ENCODE assay signal across 8 cellular contexts in the genomic region with DNA sequence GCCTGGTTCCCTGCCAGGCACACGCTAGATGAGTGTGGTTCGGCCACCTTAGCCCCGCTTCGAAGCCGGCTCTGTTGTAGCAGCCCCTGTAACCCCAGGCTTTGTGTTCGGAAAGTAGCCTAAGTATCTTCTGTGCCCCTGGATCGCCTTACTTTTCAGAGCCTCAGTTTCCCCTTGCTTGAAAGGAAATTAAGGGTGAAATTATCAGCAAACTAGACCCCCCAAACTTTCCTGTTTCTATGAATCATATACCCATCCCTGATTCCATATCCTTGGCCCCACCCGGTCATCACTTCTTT. TPM values are rescaled to one million over a fixed set of nuclear protein-coding genes. Genes with fewer than 3 reads are reported as not detected.
DNase-seq lines count a peak whose midpoint lies in the region; ATAC-seq, FAIRE-seq and TF ChIP-seq lines count a peak whose summit lies in the region.

No MANE protein-coding gene starts in this region.

- FAIRE-seq in astrocyte (lab: Jason Lieb, UNC), result no peak

- H3K4me1 ChIP-seq in cardiac muscle cell (ENCODE audit: low read depth) (peaks cover 16% of the 10 kb centered on the region), astrocyte (ENCODE audit: insufficient read depth, low read length) (peaks cover 26% of the 10 kb centered on the region), lower lobe of right lung (peaks cover 36% of the 10 kb centered on the region), upper lobe of left lung (peaks cover 18 to 41% (median 28%) of the 10 kb centered on the region in 4 donors)

- H3K9me3 ChIP-seq in cardiac muscle cell (ENCODE audit: low read depth), result no peaks in the 10 kb centered on the region
- H3K9me3 ChIP-seq in astrocyte (ENCODE audit: insufficient read depth, low read depth, low read length), result no peaks in the 10 kb centered on the region
- no peaks in the 10 kb centered on the region for H3K9me3 ChIP-seq in lower lobe of right lung
- no peaks in the 10 kb centered on the region for H3K9me3 ChIP-seq in upper lobe of left lung

- peaks cover 19% of the 10 kb centered on the region for H3K36me3 Mint-ChIP-seq in astrocyte (ENCODE audit: low read depth, unreplicated experiment)

- no peaks in the 10 kb centered on the region for H3K27me3 ChIP-seq in cardiac muscle cell
- H3K27me3 ChIP-seq in astrocyte (ENCODE audit: insufficient read depth, low read length), result no peaks in the 10 kb centered on the region
- no peaks in the 10 kb centered on the region for H3K27me3 ChIP-seq in lower lobe of right lung (ENCODE audit: low read depth)
- no peaks in the 10 kb centered on the region for H3K27me3 ChIP-seq in upper lobe of left lung

- DNase-seq in cardiac muscle cell (ENCODE audit: low read depth in 1 of 2, low spot score in 1 of 2) (no peak), Right ventricle myocardium inferior (ENCODE audit: missing footprints) (no peak), astrocyte (ENCODE audit: low read depth) (no peak), lower lobe of right lung (no peak), upper lobe of left lung (no peak), A172 (ENCODE audit: low spot score) (no peak), NCI-H1048 (lab: John Stamatoyannopoulos, UW) (no peak)

- H3K4me1 Mint-ChIP-seq in astrocyte (ENCODE audit: low read depth, unreplicated experiment), result peaks cover 29% of the 10 kb centered on the region

- peak overlapping the region; percentile 86 for H3K4me3 ChIP-seq in cardiac muscle cell
- H3K4me3 ChIP-seq in astrocyte (ENCODE audit: insufficient read depth, low read depth, low read length), result peak overlapping the region; percentile 100
- peak overlapping the region; percentile 99 for H3K4me3 ChIP-seq in lower lobe of right lung
- H3K4me3 ChIP-seq in upper lobe of left lung, result peak overlapping the region; percentile 70 to 96 (median 92)

- peaks cover 88% of the 10 kb centered on the region for H3K79me2 ChIP-seq in astrocyte (ENCODE audit: insufficient read depth, low read length)

- intact Hi-C loops in Right ventricle myocardium inferior (cut with DNase I), result loop anchor here (1.0 kb wide), 1 partner anchor 29 kb away; a partner anchor contains a TSS
- intact Hi-C loops in lower lobe of right lung (cut with DNase I), result no loop called here

- ATAC-seq in Right ventricle myocardium inferior (no peak), lower lobe of right lung (no peak), upper lobe of left lung (ENCODE audit: low FRiP score in 2 of 2) (no peak), HG02840 (IDR thresholded peaks at IDR 0.05; ENCODE audit: low FRiP score, unreplicated experiment) (no peak)

- H2AFZ ChIP-seq in astrocyte (ENCODE audit: low read depth, low read length), result peak overlapping the region; percentile 96

- peak overlapping the region; percentile 97 for H3K9ac ChIP-seq in astrocyte (ENCODE audit: low read length)

- H3K27ac Mint-ChIP-seq in astrocyte (ENCODE audit: unreplicated experiment), result peak overlapping the region; percentile 95

- peak overlapping the region; percentile 37 for H3K27ac ChIP-seq in cardiac muscle cell
- peak overlapping the region; percentile 69 for H3K27ac ChIP-seq in astrocyte (ENCODE audit: low read depth, low read length)
- H3K27ac ChIP-seq in lower lobe of right lung, result peak overlapping the region; percentile 89
- H3K27ac ChIP-seq in upper lobe of left lung, result peak overlapping the region; percentile 34 to 91 (median 66)

- H4K20me1 ChIP-seq in astrocyte (ENCODE audit: insufficient read depth, low read length), result peaks cover 34% of the 10 kb centered on the region

- no peak for TF ChIP-seq POLR2A in upper lobe of left lung (IDR thresholded peaks at IDR 0.05)

- H3K4me2 ChIP-seq in astrocyte (ENCODE audit: low read length), result peak overlapping the region; percentile 96

- peaks cover 2% of the 10 kb centered on the region for H3K9me3 Mint-ChIP-seq in astrocyte (ENCODE audit: unreplicated experiment)

- no peak for TF ChIP-seq CTCF in cardiac muscle cell (IDR thresholded peaks at IDR 0.05; ENCODE audit: low read depth, low read length)
- TF ChIP-seq CTCF in astrocyte (IDR thresholded peaks at IDR 0.05; ENCODE audit: insufficient read depth, low read depth, low read length), result no peak
- no peak for TF ChIP-seq CTCF in lower lobe of right lung (IDR thresholded peaks at IDR 0.05)
- TF ChIP-seq CTCF in upper lobe of left lung (IDR thresholded peaks at IDR 0.05), result no peak

- no peak for TF ChIP-seq EP300 in upper lobe of left lung (IDR thresholded peaks at IDR 0.05)

- H3K36me3 ChIP-seq in cardiac muscle cell, result peaks cover 26% of the 10 kb centered on the region
- peaks cover 35% of the 10 kb centered on the region for H3K36me3 ChIP-seq in astrocyte (ENCODE audit: insufficient read depth, low read length)
- peaks cover 43% of the 10 kb centered on the region for H3K36me3 ChIP-seq in lower lobe of right lung
- H3K36me3 ChIP-seq in upper lobe of left lung, result peaks cover 6 to 48% (median 14%) of the 10 kb centered on the region in 4 donors

- WGBS in upper lobe of left lung, 2 donors, result 0% methylated on average over 8 of the region's 8 CpGs

- peak overlapping the region; percentile 99 for H3K4me3 Mint-ChIP-seq in astrocyte (ENCODE audit: unreplicated experiment)

- H3K27me3 Mint-ChIP-seq in astrocyte (ENCODE audit: low read depth, unreplicated experiment), result no peaks in the 10 kb centered on the region

RNA-seq across cellular contexts. Expression of a gene that starts 0.3 kb away (rescaled TPM):
- total RNA-seq in cardiac muscle cell (20.4 and 30.3 TPM in 2 replicates), Right ventricle myocardium inferior (12.1 TPM), astrocyte (62.3 and 72.8 TPM in 2 replicates), lower lobe of right lung (21.6 TPM), upper lobe of left lung (10 to 100 TPM; 14.8 to 25.1 (median 20.8) TPM)
- 17.9 and 20.1 TPM in 2 replicates for polyA plus RNA-seq in cardiac muscle cell
- 28.7 and 33.7 TPM in 2 replicates for total RNA-seq in A172 (2014; rRNA removed; shearing (Covaris generic))

RNA-seq across cellular contexts. Expression of a gene that starts 0.5 kb away (rescaled TPM):
- total RNA-seq in cardiac muscle cell, result 81.4 and 282 TPM in 2 replicates
- polyA plus RNA-seq in cardiac muscle cell, result 663 and 909 TPM in 2 replicates
- total RNA-seq in Right ventricle myocardium inferior, result 1,179 TPM
- total RNA-seq in astrocyte, result 405 and 463 TPM in 2 replicates
- 221 TPM for total RNA-seq in lower lobe of right lung
- total RNA-seq in upper lobe of left lung, result 100 to 1,000 TPM in 4 of 6 donors, 1 to 10 TPM in 2; 5.1 to 218 (median 164) TPM
- 854 and 1,006 TPM in 2 replicates for total RNA-seq in A172 (2014; rRNA removed; shearing (Covaris generic))

RNA-seq across cellular contexts. Expression of a gene that starts 29.0 kb away (rescaled TPM):
- total RNA-seq in cardiac muscle cell (4.7 and 7.1 TPM in 2 replicates), Right ventricle myocardium inferior (3.1 TPM), astrocyte (3.3 and 3.9 TPM in 2 replicates), lower lobe of right lung (4.8 TPM), upper lobe of left lung (1 to 10 TPM; 1.1 to 7.6 (median 4.4) TPM)
- 4.6 TPM in 2 replicates for polyA plus RNA-seq in cardiac muscle cell
- total RNA-seq in A172 (2014; rRNA removed; shearing (Covaris generic)), result 11.7 and 13.4 TPM in 2 replicates

RNA-seq across cellular contexts. Expression of a gene that starts 45.8 kb away (rescaled TPM):
- 11.5 and 21.4 TPM in 2 replicates for total RNA-seq in cardiac muscle cell
- 14.7 and 20.6 TPM in 2 replicates for polyA plus RNA-seq in cardiac muscle cell
- total RNA-seq in Right ventricle myocardium inferior, result 6.2 TPM
- total RNA-seq in astrocyte, result 9.0 and 10.3 TPM in 2 replicates
- 6.6 TPM for total RNA-seq in lower lobe of right lung
- total RNA-seq in upper lobe of left lung, result 10 to 100 TPM in 1 of 6 donors, 1 to 10 TPM in 5; 6.0 to 10.9 (median 6.7) TPM
- total RNA-seq in A172 (2014; rRNA removed; shearing (Covaris generic)), result 42.0 and 42.8 TPM in 2 replicates

RNA-seq across cellular contexts. Expression of a gene that starts 55.4 kb away (rescaled TPM):
- total RNA-seq in cardiac muscle cell (0.95 and 3.7 TPM in 2 replicates), Right ventricle myocardium inferior (15.2 TPM), astrocyte (1.2 and 1.4 TPM in 2 replicates), lower lobe of right lung (45.0 TPM), upper lobe of left lung (10 to 100 TPM; 25.6 to 56.8 (median 40.5) TPM)
- 1.1 TPM in 2 replicates for polyA plus RNA-seq in cardiac muscle cell
- 24.5 and 26.0 TPM in 2 replicates for total RNA-seq in A172 (2014; rRNA removed; shearing (Covaris generic))

Comparison
In these comparisons a context has a peak if more than half of its experiments do, and no peak if none do; other contexts are left out.
1. H3K27ac ChIP-seq: peak in every context shown above with its lines; median percentile 89 in lower lobe of right lung; 69 in astrocyte; 66 in upper lobe of left lung; 37 in cardiac muscle cell.